In genomic region chr15:101407966-101408775, GRCh38 we compare ENCODE assay signal across 25 cellular contexts.
"Had no signal": no experiment of that assay in that cellular context is flagged by ENCODE, and none has a peak within 500 bp of the region (broad histone marks: within the 10 kb centered on the region; RNA-seq: fewer than 3 reads in every experiment).

No MANE protein-coding gene starts in this region.

- H3K36me3 Mint-ChIP-seq: activated naive CD8-positive, alpha-beta T cell; brain had no signal

- H3K4me2 ChIP-seq: smooth muscle cell had no signal

- H3K4me3 Mint-ChIP-seq: activated naive CD8-positive, alpha-beta T cell; brain; nephron; T-helper 2 cell treated with Interferon-gamma antibody and Interleukin-4, amounts not matched to agents 5 μg/mL and 100 μg/mL, for 36 hours had no signal

- H3K4me1 ChIP-seq: ascending aorta, colonic mucosa, pancreas, prostate gland, tibial nerve had no signal

- H3K9me3 Mint-ChIP-seq: nephron; T-helper 2 cell treated with Interferon-gamma antibody and Interleukin-4, amounts not matched to agents 5 μg/mL and 100 μg/mL, for 36 hours had no signal

- DNase-seq: activated CD4-positive, alpha-beta T cell treated with anti-CD3 and anti-CD28 coated beads for 4 hours; activated CD4-positive, alpha-beta T cell treated with anti-CD3 and anti-CD28 coated beads, Interleukin-2, amount 50 U/mL, for 48 hours; activated effector memory CD4-positive, alpha-beta T cell treated with Interleukin-2 at 50 U/mL for 16 hours; activated naive CD4-positive, alpha-beta T cell treated with Interleukin-2 at 50 U/mL for 16 hours; cerebellar nuclear complex; colonic mucosa; dorsolateral prefrontal cortex; effector memory CD4-positive, alpha-beta T cell; left cardiac atrium; left ventricle myocardium superior; mucosa of descending colon; retina; stimulated activated CD4-positive, alpha-beta T cell treated with anti-CD3 and anti-CD28 coated beads, Interleukin-1b, Interleukin-23, amount 100 ng/mL, for 48 hours; T-helper 1 cell had no signal

- H3K27me3 ChIP-seq: ascending aorta, cardiac muscle cell, colonic mucosa, dorsolateral prefrontal cortex, pancreas, tibial nerve had no signal

- H3K27ac Mint-ChIP-seq: activated naive CD8-positive, alpha-beta T cell; nephron; T-helper 2 cell treated with Interferon-gamma antibody and Interleukin-4, amounts not matched to agents 5 μg/mL and 100 μg/mL, for 36 hours had no signal

- H3K27ac ChIP-seq: ascending aorta, cardiac muscle cell, colonic mucosa, pancreas, prostate gland, tibial nerve, VCaP had no signal

- H3K4me3 ChIP-seq: ascending aorta, cardiac muscle cell, colonic mucosa, dorsolateral prefrontal cortex, mucosa of descending colon, pancreas, prostate gland, smooth muscle cell, tibial nerve had no signal

- H3K9me3 ChIP-seq: ascending aorta, colonic mucosa, mucosa of descending colon, pancreas, prostate gland, tibial nerve had no signal

- ATAC-seq: left cardiac atrium, left ventricle myocardium superior, mucosa of descending colon, pancreas had no signal

- H3K4me1 Mint-ChIP-seq: nephron had no signal

- H3K36me3 ChIP-seq: ascending aorta, cardiac muscle cell, colonic mucosa, pancreas, prostate gland, tibial nerve had no signal
